Comparison of ENCODE assay signal across 8 cellular contexts in genomic region chr1:179953974-179954493, GRCh38. TPM values are rescaled to one million over a fixed set of nuclear protein-coding genes. Genes with fewer than 3 reads are reported as not detected.
A peak's percentile ranks its signal among the peaks of the same experiment; 100 is the strongest.
DNase-seq lines count a peak whose midpoint lies in the region; ATAC-seq, FAIRE-seq and TF ChIP-seq lines count a peak whose summit lies in the region.

No MANE protein-coding gene starts in this region.

- peaks cover 55% of the 10 kb centered on the region for H3K4me1 Mint-ChIP-seq in activated naive CD8-positive, alpha-beta T cell (ENCODE audit: low read depth)

- H3K27me3 ChIP-seq in HL-60 (ENCODE audit: insufficient read depth, poor library complexity, severe bottlenecking) (no peaks in the 10 kb centered on the region), small intestine (ENCODE audit: control insufficient read depth in 2 of 2, insufficient read depth in 2 of 2, low read length in 2 of 2) (no peaks in the 10 kb centered on the region)

- H3K27me3 Mint-ChIP-seq in activated naive CD8-positive, alpha-beta T cell = no peaks in the 10 kb centered on the region

- no peaks in the 10 kb centered on the region for H3K9me3 ChIP-seq in small intestine (ENCODE audit: control insufficient read depth, low read depth)

- 0 to 1% (median 1%) methylated on average over 19 of the region's 19 CpGs for WGBS in small intestine, 3 donors

- DNase-seq in Right ventricle myocardium inferior (ENCODE audit: missing footprints) (no peak), cardiac septum (ENCODE audit: low spot score) (no peak), HL-60 (ENCODE audit: low read depth in 1 of 2, low spot score in 1 of 2) (peak; percentile 51 to 89), RPMI8226 (peak; percentile 68), hepatic stellate cell (ENCODE audit: low spot score) (peak; percentile 12), small intestine (no peak), middle frontal gyrus (ENCODE audit: extremely low spot score, low spot score) (no peak)

- peak overlapping the region; percentile 95 for H3K27ac Mint-ChIP-seq in activated naive CD8-positive, alpha-beta T cell

- H3K36me3 ChIP-seq in small intestine (ENCODE audit: control insufficient read depth in 2 of 2, insufficient read depth in 2 of 2, low read length in 2 of 2) = no peaks in the 10 kb centered on the region

- intact Hi-C loops in Right ventricle myocardium inferior (cut with DNase I) = loop anchor here (1.0 to 10.0 kb wide), 3 partner anchors 51 to 200 kb away; partner anchors contain the start of genes QSOX1 and TOR1AIP1
- intact Hi-C loops in cardiac septum (cut with DNase I) = loop anchor here (1.0 to 10.0 kb wide), 3 partner anchors 72 to 221 kb away; partner anchors contain the start of gene TOR1AIP1

- TF ChIP-seq CTCF in HL-60 (IDR thresholded peaks at IDR 0.05; ENCODE audit: insufficient read depth, low read length) = peak; percentile 12

- H3K4me1 ChIP-seq in small intestine (ENCODE audit: control insufficient read depth in 2 of 2, insufficient read depth in 1 of 2, low read depth in 1 of 2, low read length in 1 of 2) = no peaks in the 10 kb centered on the region

- no peaks in the 10 kb centered on the region for H3K9me3 Mint-ChIP-seq in activated naive CD8-positive, alpha-beta T cell (ENCODE audit: low read depth)

- H3K27ac ChIP-seq in HL-60 (replicated peaks) (peak overlapping the region; percentile 94), small intestine (ENCODE audit: low read depth in 1 of 2, low read length in 1 of 2) (peak overlapping the region; percentile 93 to 94)

- H3K36me3 Mint-ChIP-seq in activated naive CD8-positive, alpha-beta T cell = no peaks in the 10 kb centered on the region

- peak; percentile 6 for ATAC-seq in Right ventricle myocardium inferior

- H3K4me3 Mint-ChIP-seq in activated naive CD8-positive, alpha-beta T cell = peak overlapping the region; percentile 92

- peak overlapping the region; percentile 92 for H3K4me3 ChIP-seq in HL-60 (replicated peaks; ENCODE audit: insufficient read depth, low read length)
- peak overlapping the region; percentile 28 to 87 for H3K4me3 ChIP-seq in small intestine (ENCODE audit: low read depth in 1 of 2, low read length in 2 of 2)

- no peak for FAIRE-seq in small intestine (lab: Jason Lieb, UNC)

RNA-seq across cellular contexts. Expression of gene CEP350, which starts 0.6 kb away (rescaled TPM):
- 27.1 TPM for total RNA-seq in Right ventricle myocardium inferior
- 36.6 TPM for total RNA-seq in cardiac septum
- polyA plus RNA-seq in small intestine = 10 to 100 TPM in 1 of 3 donors, 1 to 10 TPM in 2; 5.9 to 10.7 (median 7.6) TPM

Comparison
In these comparisons a context has a peak if more than half of its experiments do, and no peak if none do; other contexts are left out.
1. DNase-seq: peak in HL-60 (2 of 2), RPMI8226 (single experiment) and hepatic stellate cell (single experiment); none in Right ventricle myocardium inferior (single experiment), cardiac septum (single experiment), small intestine (single experiment) and middle frontal gyrus (single experiment).